ENCODE assay signal across 10 cellular contexts in the genomic region with DNA sequence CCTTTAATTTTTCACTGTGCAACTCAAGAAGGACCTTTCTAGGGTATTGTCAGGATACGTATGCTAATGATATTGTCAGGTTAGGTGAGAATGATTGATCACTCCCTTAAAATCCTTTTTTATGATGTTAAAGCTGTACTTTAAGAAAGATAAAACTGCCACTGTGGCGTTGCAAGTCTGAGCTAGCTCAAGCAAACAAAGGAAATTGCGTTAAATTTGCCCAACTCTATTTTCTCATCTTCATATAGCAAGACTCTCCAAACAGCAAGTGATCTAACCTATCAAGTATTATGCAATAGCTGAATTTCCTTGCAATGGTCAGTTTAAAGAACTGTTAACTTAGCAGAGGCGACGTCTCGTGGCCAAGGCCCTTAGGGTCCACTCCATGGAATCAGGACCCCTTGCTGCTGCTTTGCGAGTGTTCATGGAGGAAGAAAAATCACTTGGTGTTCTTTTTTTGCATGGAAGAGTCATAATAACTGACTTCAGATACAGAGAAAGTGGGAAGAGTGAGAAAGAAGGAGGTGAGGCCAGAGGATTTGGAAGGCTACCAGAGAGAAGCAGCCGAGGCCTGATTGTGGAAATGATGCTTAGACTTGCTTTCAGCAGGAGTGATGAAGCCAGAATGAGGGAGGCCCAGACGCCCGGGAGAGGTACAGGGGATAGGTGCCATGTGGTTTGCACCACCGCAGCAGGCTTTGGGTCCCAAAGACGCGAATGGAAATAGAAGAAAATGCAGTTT. TPM values are rescaled to one million over a fixed set of nuclear protein-coding genes. Genes with fewer than 3 reads are reported as not detected.
DNase-seq lines count a peak whose midpoint lies in the region; ATAC-seq and TF ChIP-seq lines count a peak whose summit lies in the region.
"Had no signal": no experiment of that assay in that cellular context is flagged by ENCODE, and none has a peak within 500 bp of the region (broad histone marks: within the 10 kb centered on the region; RNA-seq: fewer than 3 reads in every experiment).

No MANE protein-coding gene starts in this region.

- no peak for ATAC-seq in GM21717 (IDR thresholded peaks at IDR 0.05; ENCODE audit: unreplicated experiment)

- DNase-seq in DMS 273 (lab: John Stamatoyannopoulos, UW; ENCODE audit: unreplicated experiment) (peak; percentile 68), DMS 273 treated with DMSO at 0.1 percent for 48 hours (lab: John Stamatoyannopoulos, UW) (no peak), astrocyte of the cerebellum (ENCODE audit: low read depth) (no peak), neural crest cell (ENCODE audit: low read depth, low spot score) (no peak), dedifferentiated amniotic fluid mesenchymal stem cell (ENCODE audit: extremely low spot score) (no peak)
- DNase-seq in stimulated activated CD4-positive, alpha-beta T cell treated with anti-CD3 and anti-CD28 coated beads, Interleukin-4, amount 100 ng/mL, for 4 hours, result no peak
- DNase-seq: activated CD4-positive, CD25-positive, alpha-beta regulatory T cell treated with anti-CD3 and anti-CD28 coated beads, Interleukin-2, amount 50 U/mL, for 72 hours; NCI-H1436 had no signal

- H3K4me3 Mint-ChIP-seq in neural crest cell, result peak overlapping the region; percentile 88

- no peaks in the 10 kb centered on the region for H3K27me3 Mint-ChIP-seq in neural crest cell (ENCODE audit: low read depth)

- in situ Hi-C loops in astrocyte of the cerebellum (cut with HindIII; ENCODE audit: low sequenced_read_pairs), result no loop called here

- peak; percentile 6 for TF ChIP-seq CTCF in astrocyte of the cerebellum (IDR thresholded peaks at IDR 0.05; ENCODE audit: low read depth, low read length, missing control alignments)
- no peak for TF ChIP-seq CTCF in neural crest cell (conservative IDR thresholded peaks at IDR 0.05)

- H3K27ac Mint-ChIP-seq in neural crest cell (ENCODE audit: unreplicated experiment), result no peak overlapping the region

- TF ChIP-seq EP300 in Ishikawa (IDR thresholded peaks at IDR 0.05; ENCODE audit: borderline replicate concordance), result no peak

- no peak overlapping the region for H3K4me3 ChIP-seq in astrocyte of the cerebellum (ENCODE audit: low read depth, low read length)

- no peaks in the 10 kb centered on the region for H3K36me3 Mint-ChIP-seq in neural crest cell (ENCODE audit: low read depth)

- TF ChIP-seq RAD21 in Ishikawa (IDR thresholded peaks at IDR 0.05; ENCODE audit: low read depth), result no peak

- H3K9me3 Mint-ChIP-seq in neural crest cell, result no peaks in the 10 kb centered on the region

- peaks cover 29% of the 10 kb centered on the region for H3K4me1 Mint-ChIP-seq in neural crest cell

TF ChIP-seq in Ishikawa, 13 proteins besides CTCF, POLR2A, EP300 and RAD21:
- 0 out of 2 replicates have a peak, but pooled peaks have one; percentile 44 for TF ChIP-seq CEBPB (IDR thresholded peaks at IDR 0.05)
- TF ChIP-seq FOXM1 (IDR thresholded peaks at IDR 0.05; ENCODE audit: borderline replicate concordance, low read depth), result no peak

RNA-seq across cellular contexts. Expression of a gene that starts 2.5 kb away (rescaled TPM):
- 25.8 and 29.4 TPM in 2 replicates for total RNA-seq in neural crest cell
